9 cellular contexts compared by ENCODE assay signal in genomic region chr17:915416-916201, GRCh38.
DNase-seq lines count a peak whose midpoint lies in the region; ATAC-seq, FAIRE-seq and TF ChIP-seq lines count a peak whose summit lies in the region.
"Had no signal": no experiment of that assay in that cellular context is flagged by ENCODE, and none has a peak within 500 bp of the region (broad histone marks: within the 10 kb centered on the region; RNA-seq: fewer than 3 reads in every experiment).

No MANE protein-coding gene starts in this region.

- TF ChIP-seq CTCF in breast epithelium (IDR thresholded peaks at IDR 0.05): no peak
- TF ChIP-seq CTCF in HepG2 (CRISPR knock-in tag; IDR thresholded peaks at IDR 0.05): no peak
- no peak for TF ChIP-seq CTCF in transverse colon (IDR thresholded peaks at IDR 0.05)
- no peak for TF ChIP-seq CTCF in BE2C (IDR thresholded peaks at IDR 0.05; ENCODE audit: low read depth, low read length)

- no peak for TF ChIP-seq EP300 in HepG2 (IDR thresholded peaks at IDR 0.05; ENCODE audit: low read depth in 2 of 2, low read length in 2 of 2)
- no peak for TF ChIP-seq EP300 in HepG2 (CRISPR knock-in tag; IDR thresholded peaks at IDR 0.05; ENCODE audit: borderline replicate concordance)
- TF ChIP-seq EP300 in transverse colon (IDR thresholded peaks at IDR 0.05; ENCODE audit: low read depth): no peak

- no peak for ATAC-seq in HepG2
- no peak for ATAC-seq in GM21381 (IDR thresholded peaks at IDR 0.05; ENCODE audit: unreplicated experiment)

- peaks cover 6% of the 10 kb centered on the region for H3K79me2 ChIP-seq in HepG2 (ENCODE audit: insufficient read depth, low read length)

- in situ Hi-C loops in HepG2 (cut with HindIII; ENCODE audit: extremely low pct_ligation_motif_present, low pct_unique_long_range_greater_than_20kb): no loop called here
- in situ Hi-C loops in transverse colon (cut with MboI; ENCODE audit: low pct_ligation_motif_present in 1 of 4, low pct_unique_long_range_greater_than_20kb in 1 of 4, low sequenced_read_pairs in 3 of 4): no loop called here

- intact Hi-C loops in breast epithelium (cut with DNase I; ENCODE audit: low total_unique reads): no loop called here
- intact Hi-C loops in HepG2 (cut with micrococcal nuclease; ENCODE audit: unreplicated experiment): no loop called here
- intact Hi-C loops in transverse colon (cut with DNase I; ENCODE audit: low total_unique reads): loop anchor here (10.0 kb wide), 1 partner anchor 59 kb away; the partner anchor contains the start of gene NXN

- no peaks in the 10 kb centered on the region for H3K36me3 Mint-ChIP-seq in CD8-positive, alpha-beta memory T cell

- H3K4me3 Mint-ChIP-seq in CD8-positive, alpha-beta memory T cell: no peak overlapping the region

- H3K27me3 Mint-ChIP-seq in CD8-positive, alpha-beta memory T cell: peaks cover 5 to 46% of the 10 kb centered on the region in 2 donors

- TF ChIP-seq POLR2A in breast epithelium (IDR thresholded peaks at IDR 0.05) (no peak), HepG2 (IDR thresholded peaks at IDR 0.05; ENCODE audit: insufficient read depth in 1 of 2, low read depth in 2 of 2, low read length in 2 of 2) (no peak), transverse colon (IDR thresholded peaks at IDR 0.05) (no peak)

- WGBS in HepG2 (ENCODE audit: low lambda C conversion rate): 75% methylated on average over 11 of the region's 11 CpGs
- WGBS in transverse colon (ENCODE audit: low coverage in 1 of 2), 2 donors: 40 to 61% methylated on average over 9 to 11 of the region's 11 CpGs

- H3K27ac ChIP-seq in breast epithelium: peak overlapping the region; percentile 84 to 87
- H3K27ac ChIP-seq in HepG2 (ENCODE audit: extremely low read length, insufficient read depth, low read length): no peak overlapping the region
- H3K27ac ChIP-seq in transverse colon: peak overlapping the region; percentile 37 to 72 (median 54)
- H3K27ac ChIP-seq in CD8-positive, alpha-beta memory T cell (ENCODE audit: low read depth, low read length): no peak overlapping the region

- CTCF ChIA-PET in HepG2 (lab: Yijun Ruan, JAX; ENCODE audit: low intra/inter-chr PET ratio, low total read pairs): no interaction called here
- CTCF ChIA-PET in CD8-positive, alpha-beta memory T cell (lab: Charles Lee): no interaction called here

- H3K9me3 ChIP-seq in breast epithelium (no peaks in the 10 kb centered on the region), HepG2 (ENCODE audit: low read length) (0 out of 2 replicates have a peak, but pooled peaks cover 5% of the 10 kb centered on the region), transverse colon (no peaks in the 10 kb centered on the region), BE2C (no peaks in the 10 kb centered on the region)
- H3K9me3 ChIP-seq in CD8-positive, alpha-beta memory T cell (ENCODE audit: low read length): no peaks in the 10 kb centered on the region

- no peaks in the 10 kb centered on the region for H3K4me1 Mint-ChIP-seq in CD8-positive, alpha-beta memory T cell

- H2AFZ ChIP-seq in HepG2 (ENCODE audit: low read length): no peak overlapping the region

- no peak overlapping the region for H3K27ac Mint-ChIP-seq in CD8-positive, alpha-beta memory T cell

- H4K20me1 ChIP-seq in HepG2 (ENCODE audit: insufficient read depth, low read length): no peaks in the 10 kb centered on the region

- TF ChIP-seq RAD21 in HepG2 (CRISPR knock-in tag; IDR thresholded peaks at IDR 0.05): no peak

- FAIRE-seq in HepG2 (lab: Jason Lieb, UNC): no peak
- FAIRE-seq: GM12892 had no signal

- H3K9me3 Mint-ChIP-seq in CD8-positive, alpha-beta memory T cell: no peaks in the 10 kb centered on the region

- no TSS peak for BruUV-seq in HepG2 (replicated peaks; lab: Mats Ljungman, UMichigan)

- H3K4me1 ChIP-seq in breast epithelium: no peaks in the 10 kb centered on the region
- peaks cover 21% of the 10 kb centered on the region for H3K4me1 ChIP-seq in HepG2 (ENCODE audit: insufficient read depth, low read length)
- H3K4me1 ChIP-seq in transverse colon: peaks cover 3 to 16% (median 6%) of the 10 kb centered on the region in 4 donors
- H3K4me1 ChIP-seq in BE2C: no peaks in the 10 kb centered on the region
- no peaks in the 10 kb centered on the region for H3K4me1 ChIP-seq in CD8-positive, alpha-beta memory T cell (ENCODE audit: insufficient read depth, low read length)

- H3K9ac ChIP-seq in HepG2 (ENCODE audit: insufficient read depth, low read depth, low read length): no peak overlapping the region

- H3K36me3 ChIP-seq in breast epithelium: no peaks in the 10 kb centered on the region
- no peaks in the 10 kb centered on the region for H3K36me3 ChIP-seq in HepG2 (replicated peaks in 1 of 2; ENCODE audit: control insufficient read depth in 1 of 2, insufficient read depth in 2 of 2, low read length in 2 of 2)
- no peaks in the 10 kb centered on the region for H3K36me3 ChIP-seq in transverse colon
- no peaks in the 10 kb centered on the region for H3K36me3 ChIP-seq in BE2C
- no peaks in the 10 kb centered on the region for H3K36me3 ChIP-seq in CD8-positive, alpha-beta memory T cell (ENCODE audit: insufficient read depth, low read length)

- no peak overlapping the region for H3K4me2 ChIP-seq in HepG2 (ENCODE audit: low read depth, low read length)

- POLR2A ChIA-PET in HepG2 (lab: Yijun Ruan, JAX): interaction anchor here (1.1 kb wide), 1 partner anchor 15 kb away, joined by 3 read pairs; no protein-coding TSS in a partner anchor
- POLR2A ChIA-PET in CD8-positive, alpha-beta memory T cell (lab: Charles Lee): no interaction called here

- H3K27me3 ChIP-seq in breast epithelium (no peaks in the 10 kb centered on the region), HepG2 (ENCODE audit: control insufficient read depth in 1 of 2, insufficient read depth in 2 of 2, low read length in 2 of 2) (no peaks in the 10 kb centered on the region), transverse colon (no peaks in the 10 kb centered on the region), BE2C (peaks cover 3% of the 10 kb centered on the region; the same call in 1 of the 2 replicates)
- peaks cover 3% of the 10 kb centered on the region for H3K27me3 ChIP-seq in CD8-positive, alpha-beta memory T cell (ENCODE audit: insufficient read depth, low read length, poor library complexity, severe bottlenecking)

- peak; percentile 72 to 77 for DNase-seq in NCI-H2081 (lab: John Stamatoyannopoulos, UW)
- DNase-seq in breast epithelium (ENCODE audit: low spot score in 2 of 2): peak in 1 of 2 donors; percentile 86
- no peak for DNase-seq in HepG2 (ENCODE audit: low spot score)
- no peak for DNase-seq in transverse colon
- DNase-seq in BE2C: no peak
- DNase-seq in CD8-positive, alpha-beta memory T cell: no peak
- DNase-seq: activated gamma-delta T cell had no signal

- H3K4me3 ChIP-seq in breast epithelium: no peak overlapping the region
- H3K4me3 ChIP-seq in HepG2 (replicated peaks in 1 of 3; ENCODE audit: insufficient read depth in 1 of 3, low read depth in 2 of 3, low read length in 3 of 3): no peak overlapping the region
- H3K4me3 ChIP-seq in transverse colon: no peak overlapping the region
- H3K4me3 ChIP-seq in BE2C (ENCODE audit: low read depth, low read length): no peak overlapping the region
- no peak overlapping the region for H3K4me3 ChIP-seq in CD8-positive, alpha-beta memory T cell (ENCODE audit: low read length)

TF ChIP-seq in HepG2, 621 proteins besides CTCF, POLR2A, EP300 and RAD21:
- TF ChIP-seq RBAK (CRISPR knock-in tag; IDR thresholded peaks at IDR 0.05): no peak
- peak; percentile 27; the same call in 1 of the 2 replicates for TF ChIP-seq FOXA3 (CRISPR knock-in tag; IDR thresholded peaks at IDR 0.05)
- TF ChIP-seq BCL6 (CRISPR knock-in tag; IDR thresholded peaks at IDR 0.05): peak; percentile 87

Comparison
In these comparisons a context has a peak if more than half of its experiments do, and no peak if none do; other contexts are left out.
1. DNase-seq: peak in NCI-H2081 (2 of 2); none in HepG2 (single experiment), transverse colon (single experiment), BE2C (single experiment) and CD8-positive, alpha-beta memory T cell (0 of 5).
2. H3K27ac ChIP-seq: peak in breast epithelium (2 of 2) and transverse colon (4 of 4); none in HepG2 (single experiment) and CD8-positive, alpha-beta memory T cell (single experiment).